31 cellular contexts compared by ENCODE assay signal in genomic region chr5:149818116-149818515, GRCh38.
"Had no signal": no experiment of that assay in that cellular context is flagged by ENCODE, and none has a peak within 500 bp of the region (broad histone marks: within the 10 kb centered on the region; RNA-seq: fewer than 3 reads in every experiment).

No MANE protein-coding gene starts in this region.

- H3K27ac ChIP-seq: ascending aorta, cardiac muscle cell, KMS-11, Peyer's patch, SJCRH30, SK-N-MC had no signal

- H3K4me3 ChIP-seq: ascending aorta, cardiac muscle cell, Peyer's patch, SJCRH30, SK-N-MC had no signal

- H3K4me2 ChIP-seq: KMS-11 had no signal

- H3K9ac ChIP-seq: KMS-11 had no signal

- H3K4me1 ChIP-seq: ascending aorta had no signal

- ATAC-seq: activated CD8-positive, alpha-beta T cell treated with anti-CD3 and anti-CD28 coated beads for 36 hours; PC-3 had no signal

- H3K4me3 Mint-ChIP-seq: activated CD4-positive, alpha-beta T cell treated with anti-CD3 and anti-CD28 coated beads, Interleukin-2, amount 10 ng/mL, durations not matched to agents 24 days and 14 days; activated CD8-positive, alpha-beta T cell treated with anti-CD3 and anti-CD28 coated beads for 36 hours; activated naive CD4-positive, alpha-beta T cell treated with anti-CD3 and anti-CD28 coated beads, Interleukin-2, amount 50 U/mL, for 24 hours; activated naive CD8-positive, alpha-beta T cell treated with anti-CD3 and anti-CD28 coated beads, Interleukin-2, amount 10 ng/mL, durations not matched to agents 7 days and 5 days; central memory CD8-positive, alpha-beta T cell; T-helper 2 cell treated with Interferon-gamma antibody and Interleukin-4, amounts not matched to agents 5 μg/mL and 100 μg/mL, for 36 hours had no signal

- H3K36me3 ChIP-seq: ascending aorta, cardiac muscle cell, SJCRH30 had no signal

- H3K9me3 ChIP-seq: ascending aorta, Peyer's patch, SJCRH30 had no signal

- H3K27me3 Mint-ChIP-seq: activated CD4-positive, alpha-beta T cell treated with anti-CD3 and anti-CD28 coated beads, Interleukin-2, amount 10 ng/mL, durations not matched to agents 24 days and 14 days; activated CD8-positive, alpha-beta T cell treated with anti-CD3 and anti-CD28 coated beads for 36 hours; activated naive CD4-positive, alpha-beta T cell treated with anti-CD3 and anti-CD28 coated beads, Interleukin-2, amount 50 U/mL, for 24 hours; activated naive CD8-positive, alpha-beta T cell treated with anti-CD3 and anti-CD28 coated beads, Interleukin-2, amount 10 ng/mL, durations not matched to agents 7 days and 5 days; central memory CD8-positive, alpha-beta T cell had no signal

- DNase-seq: activated CD4-positive, alpha-beta T cell treated with anti-CD3 and anti-CD28 coated beads, Interleukin-2, amount 10 ng/mL, durations not matched to agents 24 days and 14 days; activated CD4-positive, alpha-beta T cell treated with anti-CD3 and anti-CD28 coated beads, Interleukin-2, amount 50 U/mL, for 4 hours; activated CD8-positive, alpha-beta T cell treated with anti-CD3 and anti-CD28 coated beads for 36 hours; activated gamma-delta T cell; activated naive CD4-positive, alpha-beta T cell treated with Interleukin-2 at 50 U/mL for 16 hours; activated naive CD8-positive, alpha-beta T cell treated with anti-CD3 and anti-CD28 coated beads, Interleukin-2, amount 10 ng/mL, durations not matched to agents 7 days and 5 days; activated T-cell treated with anti-CD3 and anti-CD28 coated beads, Interleukin-2, amount 50 U/mL, for 1 hour; amygdala; NCI-H1105; NCI-H1417 treated with DMSO at 0.1 percent for 48 hours; NCI-H187 treated with DMSO at 0.1 percent for 48 hours; NCI-H2081; NCI-H2171 treated with DMSO at 0.1 percent for 48 hours; NCI-H2227 treated with DMSO at 0.1 percent for 48 hours; NCI-H446; NCI-H510A treated with DMSO at 0.1 percent for 48 hours; NCI-H526 treated with DMSO at 0.1 percent for 48 hours; NCI-H774; PC-3; Peyer's patch; RPMI8226; SHP77; SJCRH30 had no signal

- H3K9me3 Mint-ChIP-seq: activated CD4-positive, alpha-beta T cell treated with anti-CD3 and anti-CD28 coated beads, Interleukin-2, amount 10 ng/mL, durations not matched to agents 24 days and 14 days; activated CD8-positive, alpha-beta T cell treated with anti-CD3 and anti-CD28 coated beads for 36 hours; activated naive CD4-positive, alpha-beta T cell treated with anti-CD3 and anti-CD28 coated beads, Interleukin-2, amount 50 U/mL, for 24 hours; activated naive CD8-positive, alpha-beta T cell treated with anti-CD3 and anti-CD28 coated beads, Interleukin-2, amount 10 ng/mL, durations not matched to agents 7 days and 5 days; activated T-helper 2 cell treated with anti-CD3 and anti-CD28 coated beads, Interferon-gamma antibody, Interleukin-2, Interleukin-4, amounts not matched to agents 10 μg/mL and 5 μg/mL and 100 μg/mL, durations not matched to agents 14 hours and 24 hours and 36 hours; central memory CD8-positive, alpha-beta T cell; T-helper 2 cell treated with Interferon-gamma antibody and Interleukin-4, amounts not matched to agents 5 μg/mL and 100 μg/mL, for 36 hours had no signal

- H3K27me3 ChIP-seq: ascending aorta, cardiac muscle cell, Peyer's patch, SJCRH30 had no signal

- H3K4me1 Mint-ChIP-seq: activated CD4-positive, alpha-beta T cell treated with anti-CD3 and anti-CD28 coated beads, Interleukin-2, amount 10 ng/mL, durations not matched to agents 24 days and 14 days; central memory CD8-positive, alpha-beta T cell had no signal

- H3K27ac Mint-ChIP-seq: activated CD4-positive, alpha-beta T cell treated with anti-CD3 and anti-CD28 coated beads, Interleukin-2, amount 10 ng/mL, durations not matched to agents 24 days and 14 days; activated CD8-positive, alpha-beta T cell treated with anti-CD3 and anti-CD28 coated beads for 36 hours; activated naive CD4-positive, alpha-beta T cell treated with anti-CD3 and anti-CD28 coated beads, Interleukin-2, amount 50 U/mL, for 24 hours; activated naive CD8-positive, alpha-beta T cell treated with anti-CD3 and anti-CD28 coated beads, Interleukin-2, amount 10 ng/mL, durations not matched to agents 7 days and 5 days; activated T-helper 2 cell treated with anti-CD3 and anti-CD28 coated beads, Interferon-gamma antibody, Interleukin-2, Interleukin-4, amounts not matched to agents 10 μg/mL and 5 μg/mL and 100 μg/mL, durations not matched to agents 14 hours and 24 hours and 36 hours; T-helper 2 cell treated with Interferon-gamma antibody and Interleukin-4, amounts not matched to agents 5 μg/mL and 100 μg/mL, for 36 hours had no signal
